In the genomic region with DNA sequence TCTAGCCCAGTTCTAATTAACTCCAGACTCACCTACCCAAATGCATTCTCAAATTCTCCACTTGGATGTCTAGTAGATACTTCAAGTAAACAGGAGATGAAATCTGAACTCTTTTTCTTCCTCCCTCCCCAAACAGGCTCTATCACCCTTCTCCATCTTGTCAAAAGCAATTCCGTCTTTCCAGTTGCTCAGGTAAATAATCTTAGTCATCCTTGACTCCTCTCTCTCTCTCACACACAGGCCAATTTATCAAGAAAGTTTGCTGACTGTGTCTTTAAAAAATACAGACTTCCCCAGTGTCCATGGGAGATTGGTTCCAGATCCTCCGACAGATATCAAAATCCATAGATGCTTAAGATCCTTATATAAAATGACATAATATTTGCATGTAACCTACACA, we compare ENCODE assay signal across 26 cellular contexts. TPM values are rescaled to one million over a fixed set of nuclear protein-coding genes. Genes with fewer than 3 reads are reported as not detected.
"Had no signal": no experiment of that assay in that cellular context is flagged by ENCODE, and none has a peak within 500 bp of the region (broad histone marks: within the 10 kb centered on the region; RNA-seq: fewer than 3 reads in every experiment).

No MANE protein-coding gene starts in this region.

- H3K4me3 ChIP-seq: coronary artery, gastroesophageal sphincter, heart left ventricle, hepatocyte, left lung, psoas muscle, sigmoid colon, suprapubic skin, transverse colon, vagina had no signal

- ATAC-seq: gastroesophageal sphincter; heart left ventricle; left lung; naive thymus-derived CD8-positive, alpha-beta T cell; psoas muscle; right cardiac atrium; stimulated activated memory B cell treated with anti-CD40 and anti-IgM and Interleukin-4, amounts not matched to agents 10 μg/mL and 1 μg/mL and 100 μg/mL, for 72 hours; stimulated activated naive CD8-positive, alpha-beta T cell treated with anti-CD3 and anti-CD28 coated beads, Interleukin-15, amount 100 ng/mL, for 72 hours had no signal

- H3K27me3 ChIP-seq: heart left ventricle, hepatocyte, left lung, sigmoid colon, suprapubic skin, transverse colon, vagina had no signal

- H2AFZ ChIP-seq: hepatocyte had no signal

- H3K4me2 ChIP-seq: hepatocyte had no signal

- H3K27ac ChIP-seq: coronary artery, gastroesophageal sphincter, heart left ventricle, hepatocyte, left lung, psoas muscle, sigmoid colon, suprapubic skin, transverse colon, vagina had no signal

- H3K79me2 ChIP-seq: hepatocyte had no signal

- H3K36me3 ChIP-seq: gastroesophageal sphincter, heart left ventricle, left lung, sigmoid colon, suprapubic skin, transverse colon, vagina had no signal

- H3K9me3 ChIP-seq: gastroesophageal sphincter, heart left ventricle, left lung, psoas muscle, sigmoid colon, suprapubic skin, transverse colon, vagina had no signal

- FAIRE-seq: endothelial cell of umbilical vein, kidney had no signal

- H3K4me1 ChIP-seq: gastroesophageal sphincter, heart left ventricle, left lung, psoas muscle, sigmoid colon, suprapubic skin, transverse colon, vagina had no signal

- DNase-seq: dermis blood vessel endothelial cell; effector memory CD4-positive, alpha-beta T cell; foreskin fibroblast; heart left ventricle; kidney; left lung; mesenchymal stem cell; midbrain; naive thymus-derived CD8-positive, alpha-beta T cell; nephron progenitor cell; nucleus accumbens; posterior cingulate gyrus; psoas muscle; right cardiac atrium; sigmoid colon; stimulated activated CD4-positive, alpha-beta T cell treated with anti-CD3 and anti-CD28 coated beads, Interleukin-4, amount 100 ng/mL, for 4 hours; stimulated activated naive CD8-positive, alpha-beta T cell treated with anti-CD3 and anti-CD28 coated beads, Interleukin-15, amount 100 ng/mL, for 72 hours; transverse colon had no signal

RNA-seq across cellular contexts. Expression of a gene that starts 12.9 kb away (rescaled TPM):
- total RNA-seq: osteocyte had no signal
